2 cellular contexts compared by ENCODE assay signal in genomic region chr11:19557185-19557584, GRCh38.
TF ChIP-seq lines count a peak whose summit lies in the region.

No MANE protein-coding gene starts in this region.

TF ChIP-seq in liver, 16 proteins besides CTCF, POLR2A, EP300 and RAD21 (continued from another document):
- TF ChIP-seq REST (IDR thresholded peaks at IDR 0.05): peak; percentile 48
- peak in 1 of 2 donors; percentile 48 for TF ChIP-seq EGR1 (IDR thresholded peaks at IDR 0.05; ENCODE audit: low read depth in 2 of 2)
- no peak for TF ChIP-seq YY1 (IDR thresholded peaks at IDR 0.05)
- no peak for TF ChIP-seq HNF4G (IDR thresholded peaks at IDR 0.05)
- TF ChIP-seq ATF3 (IDR thresholded peaks at IDR 0.05): no peak
- TF ChIP-seq TAF1 (conservative IDR thresholded peaks at IDR 0.05): no peak
- TF ChIP-seq, protein P1, sequence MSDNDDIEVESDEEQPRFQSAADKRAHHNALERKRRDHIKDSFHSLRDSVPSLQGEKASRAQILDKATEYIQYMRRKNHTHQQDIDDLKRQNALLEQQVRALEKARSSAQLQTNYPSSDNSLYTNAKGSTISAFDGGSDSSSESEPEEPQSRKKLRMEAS (IDR thresholded peaks at IDR 0.05): peak; percentile 82
- TF ChIP-seq FOXA2 (IDR thresholded peaks at IDR 0.05): peak; percentile 42
- TF ChIP-seq ZBTB33 (IDR thresholded peaks at IDR 0.05): peak; percentile 53
- no peak for TF ChIP-seq GABPA (IDR thresholded peaks at IDR 0.05 in 1 of 2, conservative IDR thresholded peaks at IDR 0.05 in 1 of 2)
- TF ChIP-seq NR2F2 (IDR thresholded peaks at IDR 0.05): no peak
- TF ChIP-seq HNF4A (conservative IDR thresholded peaks at IDR 0.05): peak in 1 of 2 donors; percentile 81

TF ChIP-seq in H1, 55 proteins besides CTCF, POLR2A, EP300 and RAD21 (continued from another document):
- TF ChIP-seq POLR2AphosphoS5 (IDR thresholded peaks at IDR 0.05; ENCODE audit: low read depth, low read length) (no peak), KDM1A (IDR thresholded peaks at IDR 0.05; ENCODE audit: borderline replicate concordance, low read length) (no peak), PHF8 (conservative IDR thresholded peaks at IDR 0.05; ENCODE audit: low read depth, low read length) (no peak), BCL11A (IDR thresholded peaks at IDR 0.05; ENCODE audit: low read depth in 2 of 2, low read length in 2 of 2) (no peak), TBP (IDR thresholded peaks at IDR 0.05; ENCODE audit: low read depth, low read length) (no peak), YY1 (IDR thresholded peaks at IDR 0.05; ENCODE audit: low read depth, low read length) (no peak), BACH1 (IDR thresholded peaks at IDR 0.05; ENCODE audit: low read length) (no peak), JUND (IDR thresholded peaks at IDR 0.05; ENCODE audit: low read length) (no peak), TEAD4 (IDR thresholded peaks at IDR 0.05; ENCODE audit: low read depth, low read length) (no peak), GABPA (IDR thresholded peaks at IDR 0.05; ENCODE audit: borderline replicate concordance, insufficient read depth, low read length) (no peak), EZH2 (IDR thresholded peaks at IDR 0.05; ENCODE audit: low read depth, low read length, severe bottlenecking) (no peak), ATF2 (IDR thresholded peaks at IDR 0.05; ENCODE audit: low read length) (no peak), CREB1 (IDR thresholded peaks at IDR 0.05) (no peak), HDAC2 (IDR thresholded peaks at IDR 0.05; ENCODE audit: borderline replicate concordance in 1 of 2, low read depth in 2 of 2, low read length in 2 of 2) (no peak)
- TF ChIP-seq, protein P1 (IDR thresholded peaks at IDR 0.05): no peak
- TF ChIP-seq, protein P2, sequence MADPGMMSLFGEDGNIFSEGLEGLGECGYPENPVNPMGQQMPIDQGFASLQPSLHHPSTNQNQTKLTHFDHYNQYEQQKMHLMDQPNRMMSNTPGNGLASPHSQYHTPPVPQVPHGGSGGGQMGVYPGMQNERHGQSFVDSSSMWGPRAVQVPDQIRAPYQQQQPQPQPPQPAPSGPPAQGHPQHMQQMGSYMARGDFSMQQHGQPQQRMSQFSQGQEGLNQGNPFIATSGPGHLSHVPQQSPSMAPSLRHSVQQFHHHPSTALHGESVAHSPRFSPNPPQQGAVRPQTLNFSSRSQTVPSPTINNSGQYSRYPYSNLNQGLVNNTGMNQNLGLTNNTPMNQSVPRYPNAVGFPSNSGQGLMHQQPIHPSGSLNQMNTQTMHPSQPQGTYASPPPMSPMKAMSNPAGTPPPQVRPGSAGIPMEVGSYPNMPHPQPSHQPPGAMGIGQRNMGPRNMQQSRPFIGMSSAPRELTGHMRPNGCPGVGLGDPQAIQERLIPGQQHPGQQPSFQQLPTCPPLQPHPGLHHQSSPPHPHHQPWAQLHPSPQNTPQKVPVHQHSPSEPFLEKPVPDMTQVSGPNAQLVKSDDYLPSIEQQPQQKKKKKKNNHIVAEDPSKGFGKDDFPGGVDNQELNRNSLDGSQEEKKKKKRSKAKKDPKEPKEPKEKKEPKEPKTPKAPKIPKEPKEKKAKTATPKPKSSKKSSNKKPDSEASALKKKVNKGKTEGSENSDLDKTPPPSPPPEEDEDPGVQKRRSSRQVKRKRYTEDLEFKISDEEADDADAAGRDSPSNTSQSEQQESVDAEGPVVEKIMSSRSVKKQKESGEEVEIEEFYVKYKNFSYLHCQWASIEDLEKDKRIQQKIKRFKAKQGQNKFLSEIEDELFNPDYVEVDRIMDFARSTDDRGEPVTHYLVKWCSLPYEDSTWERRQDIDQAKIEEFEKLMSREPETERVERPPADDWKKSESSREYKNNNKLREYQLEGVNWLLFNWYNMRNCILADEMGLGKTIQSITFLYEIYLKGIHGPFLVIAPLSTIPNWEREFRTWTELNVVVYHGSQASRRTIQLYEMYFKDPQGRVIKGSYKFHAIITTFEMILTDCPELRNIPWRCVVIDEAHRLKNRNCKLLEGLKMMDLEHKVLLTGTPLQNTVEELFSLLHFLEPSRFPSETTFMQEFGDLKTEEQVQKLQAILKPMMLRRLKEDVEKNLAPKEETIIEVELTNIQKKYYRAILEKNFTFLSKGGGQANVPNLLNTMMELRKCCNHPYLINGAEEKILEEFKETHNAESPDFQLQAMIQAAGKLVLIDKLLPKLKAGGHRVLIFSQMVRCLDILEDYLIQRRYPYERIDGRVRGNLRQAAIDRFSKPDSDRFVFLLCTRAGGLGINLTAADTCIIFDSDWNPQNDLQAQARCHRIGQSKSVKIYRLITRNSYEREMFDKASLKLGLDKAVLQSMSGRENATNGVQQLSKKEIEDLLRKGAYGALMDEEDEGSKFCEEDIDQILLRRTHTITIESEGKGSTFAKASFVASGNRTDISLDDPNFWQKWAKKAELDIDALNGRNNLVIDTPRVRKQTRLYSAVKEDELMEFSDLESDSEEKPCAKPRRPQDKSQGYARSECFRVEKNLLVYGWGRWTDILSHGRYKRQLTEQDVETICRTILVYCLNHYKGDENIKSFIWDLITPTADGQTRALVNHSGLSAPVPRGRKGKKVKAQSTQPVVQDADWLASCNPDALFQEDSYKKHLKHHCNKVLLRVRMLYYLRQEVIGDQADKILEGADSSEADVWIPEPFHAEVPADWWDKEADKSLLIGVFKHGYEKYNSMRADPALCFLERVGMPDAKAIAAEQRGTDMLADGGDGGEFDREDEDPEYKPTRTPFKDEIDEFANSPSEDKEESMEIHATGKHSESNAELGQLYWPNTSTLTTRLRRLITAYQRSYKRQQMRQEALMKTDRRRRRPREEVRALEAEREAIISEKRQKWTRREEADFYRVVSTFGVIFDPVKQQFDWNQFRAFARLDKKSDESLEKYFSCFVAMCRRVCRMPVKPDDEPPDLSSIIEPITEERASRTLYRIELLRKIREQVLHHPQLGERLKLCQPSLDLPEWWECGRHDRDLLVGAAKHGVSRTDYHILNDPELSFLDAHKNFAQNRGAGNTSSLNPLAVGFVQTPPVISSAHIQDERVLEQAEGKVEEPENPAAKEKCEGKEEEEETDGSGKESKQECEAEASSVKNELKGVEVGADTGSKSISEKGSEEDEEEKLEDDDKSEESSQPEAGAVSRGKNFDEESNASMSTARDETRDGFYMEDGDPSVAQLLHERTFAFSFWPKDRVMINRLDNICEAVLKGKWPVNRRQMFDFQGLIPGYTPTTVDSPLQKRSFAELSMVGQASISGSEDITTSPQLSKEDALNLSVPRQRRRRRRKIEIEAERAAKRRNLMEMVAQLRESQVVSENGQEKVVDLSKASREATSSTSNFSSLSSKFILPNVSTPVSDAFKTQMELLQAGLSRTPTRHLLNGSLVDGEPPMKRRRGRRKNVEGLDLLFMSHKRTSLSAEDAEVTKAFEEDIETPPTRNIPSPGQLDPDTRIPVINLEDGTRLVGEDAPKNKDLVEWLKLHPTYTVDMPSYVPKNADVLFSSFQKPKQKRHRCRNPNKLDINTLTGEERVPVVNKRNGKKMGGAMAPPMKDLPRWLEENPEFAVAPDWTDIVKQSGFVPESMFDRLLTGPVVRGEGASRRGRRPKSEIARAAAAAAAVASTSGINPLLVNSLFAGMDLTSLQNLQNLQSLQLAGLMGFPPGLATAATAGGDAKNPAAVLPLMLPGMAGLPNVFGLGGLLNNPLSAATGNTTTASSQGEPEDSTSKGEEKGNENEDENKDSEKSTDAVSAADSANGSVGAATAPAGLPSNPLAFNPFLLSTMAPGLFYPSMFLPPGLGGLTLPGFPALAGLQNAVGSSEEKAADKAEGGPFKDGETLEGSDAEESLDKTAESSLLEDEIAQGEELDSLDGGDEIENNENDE (IDR thresholded peaks at IDR 0.05; ENCODE audit: insufficient replicate concordance, low read length): no peak
